1 cellular context compared by ENCODE assay signal in genomic region chr17:30291571-30292489, GRCh38.
TF ChIP-seq lines count a peak whose summit lies in the region.

TSS of gene BLMH (minus strand) at chr17:30291944. CDS start at chr17:30291819, 125 bp downstream.

TF ChIP-seq in H1, 55 proteins besides CTCF, POLR2A, EP300 and RAD21 (continued from another document):
- TF ChIP-seq GABPA (IDR thresholded peaks at IDR 0.05; ENCODE audit: borderline replicate concordance, insufficient read depth, low read length) (no peak), CBX8 (IDR thresholded peaks at IDR 0.05; ENCODE audit: borderline replicate concordance, low read depth, low read length) (no peak), BRCA1 (IDR thresholded peaks at IDR 0.05; ENCODE audit: low read depth, low read length) (no peak), SIRT6 (IDR thresholded peaks at IDR 0.05; ENCODE audit: low read length) (no peak), POLR2AphosphoS5 (IDR thresholded peaks at IDR 0.05; ENCODE audit: low read depth, low read length) (peak; percentile 51; the same call in 1 of the 2 replicates), BCL11A (IDR thresholded peaks at IDR 0.05; ENCODE audit: low read depth in 2 of 2, low read length in 2 of 2) (no peak), JUN (IDR thresholded peaks at IDR 0.05; ENCODE audit: low read depth, low read length) (no peak), SP1 (IDR thresholded peaks at IDR 0.05; ENCODE audit: low read depth, low read length) (no peak), E2F6 (IDR thresholded peaks at IDR 0.05) (no peak), POU5F1 (IDR thresholded peaks at IDR 0.05; ENCODE audit: low read depth, low read length) (no peak), SIX5 (IDR thresholded peaks at IDR 0.05; ENCODE audit: low read depth, low read length) (no peak), ATF2 (IDR thresholded peaks at IDR 0.05; ENCODE audit: low read length) (no peak), SP2 (IDR thresholded peaks at IDR 0.05; ENCODE audit: low read length) (no peak), ZNF274 (IDR thresholded peaks at IDR 0.05; ENCODE audit: borderline replicate concordance, extremely low read depth, low read length) (no peak), PHF8 (conservative IDR thresholded peaks at IDR 0.05; ENCODE audit: low read depth, low read length) (peak; percentile 81), TAF7 (optimal IDR thresholded peaks at IDR 0.05; ENCODE audit: borderline replicate concordance, low read depth, low read length) (peak; percentile 50), CHD7 (IDR thresholded peaks at IDR 0.05; ENCODE audit: insufficient replicate concordance, low read length) (no peak), CEBPB (IDR thresholded peaks at IDR 0.05; ENCODE audit: low read depth, low read length) (no peak), SIN3A (conservative IDR thresholded peaks at IDR 0.05 in 1 of 2, IDR thresholded peaks at IDR 0.05 in 1 of 2; ENCODE audit: low read depth in 1 of 2, low read length in 2 of 2) (0 out of 4 replicates have a peak, but pooled peaks of 1 of the 2 experiments have one; percentile 3), CBX5 (IDR thresholded peaks at IDR 0.05; ENCODE audit: low read depth, low read length) (no peak), MAFK (IDR thresholded peaks at IDR 0.05; ENCODE audit: low read depth, low read length) (peak; percentile 82; the same call in 1 of the 2 replicates), JUND (IDR thresholded peaks at IDR 0.05; ENCODE audit: low read length) (peak; percentile 39; the same call in 1 of the 2 replicates), GTF2F1 (IDR thresholded peaks at IDR 0.05; ENCODE audit: borderline replicate concordance, low read depth, low read length) (no peak), BACH1 (IDR thresholded peaks at IDR 0.05; ENCODE audit: low read length) (peak; percentile 71; the same call in 1 of the 2 replicates), RNF2 (IDR thresholded peaks at IDR 0.05; ENCODE audit: borderline replicate concordance, low read depth, low read length, missing control alignments, poor library complexity, severe bottlenecking) (no peak), TBP (IDR thresholded peaks at IDR 0.05; ENCODE audit: low read depth, low read length) (no peak; the same call in 1 of the 2 replicates), HDAC2 (IDR thresholded peaks at IDR 0.05; ENCODE audit: borderline replicate concordance in 1 of 2, low read depth in 2 of 2, low read length in 2 of 2) (no peak), ASH2L (IDR thresholded peaks at IDR 0.05; ENCODE audit: low read length) (peak; percentile 90), KDM5A (IDR thresholded peaks at IDR 0.05; ENCODE audit: low read length) (no peak), TAF1 (IDR thresholded peaks at IDR 0.05; ENCODE audit: low read depth, low read length) (peak; percentile 76), ATF3 (IDR thresholded peaks at IDR 0.05; ENCODE audit: insufficient read depth, low read depth, low read length) (no peak), RBBP5 (IDR thresholded peaks at IDR 0.05; ENCODE audit: borderline replicate concordance, low read depth, low read length) (no peak; the same call in none of the 2 replicates), RFX5 (IDR thresholded peaks at IDR 0.05; ENCODE audit: borderline replicate concordance, low read depth, low read length) (no peak), CHD1 (IDR thresholded peaks at IDR 0.05; ENCODE audit: low read depth, low read length) (no peak), KDM1A (IDR thresholded peaks at IDR 0.05; ENCODE audit: borderline replicate concordance, low read length) (no peak), CTBP2 (IDR thresholded peaks at IDR 0.05; ENCODE audit: borderline replicate concordance, insufficient read depth, insufficient read length, low read length) (no peak), SAP30 (IDR thresholded peaks at IDR 0.05; ENCODE audit: insufficient read depth, insufficient replicate concordance, low read length) (no peak), CREB1 (IDR thresholded peaks at IDR 0.05) (peak; percentile 35; the same call in 1 of the 2 replicates)
